Comparison of ENCODE assay signal across 12 cellular contexts in genomic region chr5:126384985-126385384, GRCh38. TPM values are rescaled to one million over a fixed set of nuclear protein-coding genes. Genes with fewer than 3 reads are reported as not detected.
DNase-seq lines count a peak whose midpoint lies in the region; ATAC-seq and TF ChIP-seq lines count a peak whose summit lies in the region.
"Had no signal": no experiment of that assay in that cellular context is flagged by ENCODE, and none has a peak within 500 bp of the region (broad histone marks: within the 10 kb centered on the region; RNA-seq: fewer than 3 reads in every experiment).

No MANE protein-coding gene starts in this region.

- H3K27me3 Mint-ChIP-seq in MCF 10A (ENCODE audit: insufficient read depth, unreplicated experiment): no peaks in the 10 kb centered on the region

- H3K27ac Mint-ChIP-seq in MCF 10A (ENCODE audit: low read depth, unreplicated experiment): peak overlapping the region; percentile 73

- no peaks in the 10 kb centered on the region for H3K36me3 Mint-ChIP-seq in MCF 10A (ENCODE audit: insufficient read depth, unreplicated experiment)

- no peak overlapping the region for H3K4me3 Mint-ChIP-seq in MCF 10A (ENCODE audit: unreplicated experiment)

- H3K27me3 ChIP-seq in uterus: no peaks in the 10 kb centered on the region
- H3K27me3 ChIP-seq: ovary had no signal

- TF ChIP-seq CTCF in MCF 10A (IDR thresholded peaks at IDR 0.05; ENCODE audit: unreplicated experiment): no peak
- no peak for TF ChIP-seq CTCF in uterus (IDR thresholded peaks at IDR 0.05)
- TF ChIP-seq CTCF in GM13977 (IDR thresholded peaks at IDR 0.05; ENCODE audit: extremely low read depth, insufficient read depth, missing control alignments): no peak

- H3K9me3 Mint-ChIP-seq in MCF 10A (ENCODE audit: unreplicated experiment): peaks cover 15% of the 10 kb centered on the region

- peaks cover 0 to 6% of the 10 kb centered on the region in 2 donors for H3K9me3 ChIP-seq in uterus
- H3K9me3 ChIP-seq: ovary had no signal

- DNase-seq in NCI-H1417 (lab: John Stamatoyannopoulos, UW): peak; percentile 19 to 69 (median 38)
- no peak for DNase-seq in NCI-H1417 treated with DMSO at 0.1 percent for 48 hours (lab: John Stamatoyannopoulos, UW)
- DNase-seq in MCF 10A (ENCODE audit: unreplicated experiment): peak; percentile 71
- DNase-seq in iPS-NIHi11 (ENCODE audit: low spot score): peak; percentile 40
- no peak for DNase-seq in uterus
- no peak for DNase-seq in left lobe of liver (ENCODE audit: low spot score)
- no peak for DNase-seq in GM13977 (ENCODE audit: low spot score)
- DNase-seq: amniotic stem cell, hypothalamus, ovary had no signal

- ATAC-seq in left lobe of liver: no peak
- no peak for ATAC-seq in HG03095 (IDR thresholded peaks at IDR 0.05; ENCODE audit: unreplicated experiment)

- no peak overlapping the region for H3K4me3 ChIP-seq in uterus
- H3K4me3 ChIP-seq: ovary had no signal

- TF ChIP-seq POLR2A in uterus (IDR thresholded peaks at IDR 0.05): no peak

- in situ Hi-C loops in GM13977 (cut with MboI; ENCODE audit: low pct_unique_long_range_greater_than_20kb, low sequenced_read_pairs, unreplicated experiment): no loop called here

- POLR2A ChIA-PET in MCF 10A (lab: Yijun Ruan, JAX): interaction anchor here (0.8 to 4.0 kb wide), 6 partner anchors 10 to 132 kb away, joined by 3 to 19 read pairs (median 4); partner anchors contain the start of gene GRAMD2B

- no peaks in the 10 kb centered on the region for H3K36me3 ChIP-seq in uterus
- H3K36me3 ChIP-seq: ovary had no signal

- no peaks in the 10 kb centered on the region for H3K4me1 ChIP-seq in uterus

- peak overlapping the region; percentile 55 to 67 for H3K27ac ChIP-seq in uterus
- H3K27ac ChIP-seq: 22Rv1, ovary had no signal

- intact Hi-C loops in MCF 10A (cut with micrococcal nuclease): no loop called here
- intact Hi-C loops in uterus (cut with DNase I; ENCODE audit: low total_unique reads): no loop called here

- CTCF ChIA-PET in MCF 10A (lab: Yijun Ruan, JAX): interaction anchor here (0.6 to 1.3 kb wide), 4 partner anchors 14 to 211 kb away, joined by 3 to 4 read pairs (median 4); no protein-coding TSS in a partner anchor

- BruUV-seq in MCF 10A (replicated peaks; lab: Mats Ljungman, UMichigan): no TSS peak

- H3K4me1 Mint-ChIP-seq in MCF 10A (ENCODE audit: insufficient read depth, unreplicated experiment): peaks cover 15% of the 10 kb centered on the region

RNA-seq across cellular contexts. Expression of gene GRAMD2B, which starts 38.2 kb away (rescaled TPM):
- 7.1 and 11.1 TPM in 2 replicates for total RNA-seq in MCF 10A (2022)
- 10 to 100 TPM; 34.0 to 91.5 (median 58.8) TPM for total RNA-seq in uterus
- 18.7 TPM for total RNA-seq in left lobe of liver

Comparison
In these comparisons a context has a peak if more than half of its experiments do, and no peak if none do; other contexts are left out.
1. DNase-seq: peak in NCI-H1417 (3 of 3), MCF 10A (single experiment) and iPS-NIHi11 (single experiment); none in NCI-H1417 treated with DMSO at 0.1 percent for 48 hours (single experiment), uterus (0 of 2), left lobe of liver (single experiment) and GM13977 (single experiment).